Comparison of ENCODE assay signal across 8 cellular contexts in the genomic region with DNA sequence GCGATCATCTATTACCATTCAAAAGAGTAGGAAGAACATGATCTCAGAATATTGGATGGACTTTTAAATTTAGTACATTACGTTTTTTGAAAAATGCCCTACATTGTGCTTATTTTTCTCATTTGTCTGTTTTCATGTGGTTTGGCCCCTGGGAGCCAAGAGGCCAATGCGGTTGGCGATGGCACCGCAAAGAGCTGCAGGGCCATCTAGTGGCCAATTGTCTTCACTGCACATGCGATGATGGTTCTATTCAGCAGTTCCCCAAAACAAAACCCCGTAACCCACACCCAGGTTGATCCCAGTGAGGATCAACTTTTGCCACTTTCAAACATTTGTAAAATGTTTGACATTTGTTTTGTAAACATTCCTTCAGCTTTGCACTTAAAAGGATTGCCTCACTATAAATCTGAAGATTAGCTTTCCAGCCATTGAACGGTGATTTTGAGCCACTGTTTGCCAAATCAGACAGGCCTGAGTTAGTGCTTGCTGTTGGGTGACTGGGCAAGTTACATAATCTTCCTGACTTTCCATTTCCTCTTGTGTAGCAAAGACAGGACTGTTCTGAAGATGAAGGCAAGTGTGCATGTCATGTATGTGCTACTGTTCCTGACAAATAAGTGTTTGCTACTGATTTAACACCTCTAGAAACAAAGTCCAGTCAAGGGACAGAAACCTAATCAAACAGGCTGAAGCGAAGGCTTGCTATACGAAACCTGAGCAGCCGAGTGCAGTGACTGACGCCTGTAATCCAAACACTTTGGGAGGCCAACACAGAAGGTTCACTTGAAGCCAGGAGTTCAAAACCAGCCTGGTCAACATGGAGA. TPM values are rescaled to one million over a fixed set of nuclear protein-coding genes. Genes with fewer than 3 reads are reported as not detected.
A peak's percentile ranks its signal among the peaks of the same experiment; 100 is the strongest.
DNase-seq lines count a peak whose midpoint lies in the region; ATAC-seq and TF ChIP-seq lines count a peak whose summit lies in the region.

No MANE protein-coding gene starts in this region.

- H2AFZ ChIP-seq in Loucy (ENCODE audit: low read length): no peak overlapping the region

- H3K4me3 ChIP-seq in GM06990 (replicated peaks; ENCODE audit: low read depth, low read length) (no peak overlapping the region), Loucy (ENCODE audit: low read length, poor library complexity, severe bottlenecking) (no peak overlapping the region), ascending aorta (no peak overlapping the region), right cardiac atrium (ENCODE audit: low read length) (no peak overlapping the region)

- TF ChIP-seq CTCF in GM06990 (IDR thresholded peaks at IDR 0.05; ENCODE audit: insufficient read depth, low read length, poor library complexity, severe bottlenecking) (peak; percentile 95), Loucy (conservative IDR thresholded peaks at IDR 0.05; ENCODE audit: low read length) (peak; percentile 99), ascending aorta (IDR thresholded peaks at IDR 0.05) (peak; percentile 94 to 96 (median 95))

- H3K9ac ChIP-seq in Loucy (ENCODE audit: low read depth, low read length, poor library complexity, severe bottlenecking): peak overlapping the region; percentile 53

- H3K4me2 ChIP-seq in Loucy (ENCODE audit: low read depth, low read length, poor library complexity, severe bottlenecking): peak overlapping the region; percentile 14

- no peaks in the 10 kb centered on the region for H3K79me2 ChIP-seq in Loucy (ENCODE audit: insufficient read depth, low read length)

- peaks cover 32% of the 10 kb centered on the region for H3K36me3 Mint-ChIP-seq in T-helper 1 cell treated with Interleukin-12 subunit alpha and Interleukin-12 subunit beta and Interleukin-4 antibody, amounts not matched to agents 30 μg/mL and 1 μg/mL, for 36 hours (ENCODE audit: low read depth)

- H3K27ac ChIP-seq in ascending aorta (no peak overlapping the region), right cardiac atrium (ENCODE audit: low read length) (no peak overlapping the region)

- H3K4me1 ChIP-seq in Loucy (ENCODE audit: insufficient read depth, low read length, poor library complexity, severe bottlenecking) (peaks cover 21% of the 10 kb centered on the region), ascending aorta (no peaks in the 10 kb centered on the region), right cardiac atrium (ENCODE audit: control insufficient read depth, insufficient read depth, low read length) (no peaks in the 10 kb centered on the region)

- H3K27ac Mint-ChIP-seq in T-helper 1 cell treated with Interleukin-12 subunit alpha and Interleukin-12 subunit beta and Interleukin-4 antibody, amounts not matched to agents 30 μg/mL and 1 μg/mL, for 36 hours: peak overlapping the region; percentile 80

- H3K9me2 ChIP-seq in Loucy (replicated peaks; ENCODE audit: low read depth, low read length): no peaks in the 10 kb centered on the region

- no peaks in the 10 kb centered on the region for H3K36me3 ChIP-seq in GM06990 (ENCODE audit: control insufficient read depth, insufficient read depth, low read length)
- H3K36me3 ChIP-seq in Loucy (ENCODE audit: insufficient read depth, low read length): no peaks in the 10 kb centered on the region
- no peaks in the 10 kb centered on the region for H3K36me3 ChIP-seq in ascending aorta

- H3K9me3 Mint-ChIP-seq in T-helper 1 cell treated with Interleukin-12 subunit alpha and Interleukin-12 subunit beta and Interleukin-4 antibody, amounts not matched to agents 30 μg/mL and 1 μg/mL, for 36 hours: no peaks in the 10 kb centered on the region

- peak; percentile 88 to 89 for ATAC-seq in right cardiac atrium
- ATAC-seq in HG03280 (IDR thresholded peaks at IDR 0.05; ENCODE audit: unreplicated experiment): no peak
- no peak for ATAC-seq in GM21528 (IDR thresholded peaks at IDR 0.05; ENCODE audit: low FRiP score, unreplicated experiment)

- H3F3A ChIP-seq in Loucy (ENCODE audit: low read depth): no peaks in the 10 kb centered on the region

- DNase-seq in GM06990 (ENCODE audit: extremely low read depth, insufficient read length): no peak
- peak in 1 of 2 donors; percentile 85 for DNase-seq in ascending aorta (ENCODE audit: low spot score in 2 of 2)
- DNase-seq in right cardiac atrium: peak; percentile 70 to 89 (median 87)
- peak; percentile 80 for DNase-seq in retina

- no peaks in the 10 kb centered on the region for H4K20me1 ChIP-seq in Loucy (ENCODE audit: insufficient read depth, low read length, poor library complexity, severe bottlenecking)

- no peaks in the 10 kb centered on the region for H3K27me3 ChIP-seq in GM06990 (replicated peaks; ENCODE audit: control insufficient read depth, insufficient read depth, low read length)
- no peaks in the 10 kb centered on the region for H3K27me3 ChIP-seq in Loucy (ENCODE audit: insufficient read depth, low read length, poor library complexity, severe bottlenecking)
- no peaks in the 10 kb centered on the region for H3K27me3 ChIP-seq in ascending aorta
- H3K27me3 ChIP-seq in right cardiac atrium (ENCODE audit: control insufficient read depth, insufficient read depth): no peaks in the 10 kb centered on the region

- intact Hi-C loops in ascending aorta (cut with DNase I) (loop anchor here (1.0 kb wide), 1 partner anchor 229 kb away; no protein-coding TSS in a partner anchor), right cardiac atrium (cut with DNase I) (loop anchor here (5.0 to 10.0 kb wide), 3 partner anchors 225 to 775 kb away; no protein-coding TSS in a partner anchor)

- peaks cover 42% of the 10 kb centered on the region for H3K4me1 Mint-ChIP-seq in T-helper 1 cell treated with Interleukin-12 subunit alpha and Interleukin-12 subunit beta and Interleukin-4 antibody, amounts not matched to agents 30 μg/mL and 1 μg/mL, for 36 hours (ENCODE audit: low read depth)

- WGBS in right cardiac atrium: 44% methylated on average over 12 of the region's 12 CpGs

- no peaks in the 10 kb centered on the region for H3K27me3 Mint-ChIP-seq in T-helper 1 cell treated with Interleukin-12 subunit alpha and Interleukin-12 subunit beta and Interleukin-4 antibody, amounts not matched to agents 30 μg/mL and 1 μg/mL, for 36 hours (ENCODE audit: low read depth)

- H3K4me3 Mint-ChIP-seq in T-helper 1 cell treated with Interleukin-12 subunit alpha and Interleukin-12 subunit beta and Interleukin-4 antibody, amounts not matched to agents 30 μg/mL and 1 μg/mL, for 36 hours: no peak overlapping the region

- H3K9me3 ChIP-seq in Loucy (ENCODE audit: insufficient read depth, low read depth, low read length) (no peaks in the 10 kb centered on the region), ascending aorta (no peaks in the 10 kb centered on the region), right cardiac atrium (ENCODE audit: control insufficient read depth, low read length) (no peaks in the 10 kb centered on the region)

RNA-seq across cellular contexts. Expression of a gene that starts 29.2 kb away (rescaled TPM):
- total RNA-seq in ascending aorta (158 TPM), right cardiac atrium (100 to 1,000 TPM in 1 of 4 donors, 10 to 100 TPM in 3; 53.0 to 140 (median 84.0) TPM)
- 53.1 TPM for polyA plus RNA-seq in right cardiac atrium

RNA-seq across cellular contexts. Expression of a gene that starts 53.8 kb away (rescaled TPM):
- 49.1 TPM for total RNA-seq in ascending aorta
- total RNA-seq in right cardiac atrium: 1 to 10 TPM; 8.4 to 9.4 (median 8.8) TPM
- 4.0 TPM for polyA plus RNA-seq in right cardiac atrium

RNA-seq across cellular contexts. Expression of a gene that starts 57.1 kb away (rescaled TPM):
- total RNA-seq in ascending aorta: 10.7 TPM
- total RNA-seq in right cardiac atrium: 10 to 100 TPM; 13.1 to 14.0 (median 13.4) TPM
- polyA plus RNA-seq in right cardiac atrium: 6.6 TPM

Comparison
In these comparisons a context has a peak if more than half of its experiments do, and no peak if none do; other contexts are left out.
1. ATAC-seq: peak in right cardiac atrium (2 of 2); none in HG03280 (single experiment) and GM21528 (single experiment).
2. Peak in every context shown above with its lines, with median percentiles within 50 percentile points of each other: CTCF ChIP-seq.